In genomic region chr10:48760983-48761382, GRCh38 we compare ENCODE assay signal across 26 cellular contexts.
"Had no signal": no experiment of that assay in that cellular context is flagged by ENCODE, and none has a peak within 500 bp of the region (broad histone marks: within the 10 kb centered on the region; RNA-seq: fewer than 3 reads in every experiment).

No MANE protein-coding gene starts in this region.

- H3K36me3 Mint-ChIP-seq: activated naive CD8-positive, alpha-beta T cell had no signal

- H3K4me3 Mint-ChIP-seq: activated naive CD8-positive, alpha-beta T cell; activated T-cell treated with anti-CD3 and anti-CD28 coated beads, Interleukin-2, amount 50 U/mL, for 4 hours; central memory CD8-positive, alpha-beta T cell; endodermal cell; nephron; stimulated activated naive CD8-positive, alpha-beta T cell treated with anti-CD3 and anti-CD28 coated beads, Interleukin-15, amount 100 ng/mL, for 72 hours had no signal

- H3K27ac ChIP-seq: adrenal gland, ascending aorta, colonic mucosa, esophagus squamous epithelium, gastroesophageal sphincter, neutrophil, pancreas, tibial artery, VCaP had no signal

- H3K4me3 ChIP-seq: adrenal gland, ascending aorta, colonic mucosa, esophagus squamous epithelium, gastroesophageal sphincter, heart left ventricle, pancreas, tibial artery had no signal

- H3K27ac Mint-ChIP-seq: activated naive CD8-positive, alpha-beta T cell; activated T-helper 2 cell treated with anti-CD3 and anti-CD28 coated beads, Interferon-gamma antibody, Interleukin-2, Interleukin-4, amounts not matched to agents 10 μg/mL and 5 μg/mL and 100 μg/mL, durations not matched to agents 14 hours and 24 hours and 36 hours; endodermal cell; nephron; stimulated activated naive CD8-positive, alpha-beta T cell treated with anti-CD3 and anti-CD28 coated beads, Interleukin-15, amount 100 ng/mL, for 72 hours had no signal

- ATAC-seq: activated CD4-positive, CD25-positive, alpha-beta regulatory T cell treated with anti-CD3 and anti-CD28 coated beads, Interleukin-2, amount 50 U/mL, for 24 hours; activated T-cell treated with anti-CD3 and anti-CD28 coated beads, Interleukin-2, amount 50 U/mL, for 4 hours; gastroesophageal sphincter; heart left ventricle; left cardiac atrium; pancreas; right cardiac atrium; stimulated activated naive CD8-positive, alpha-beta T cell treated with anti-CD3 and anti-CD28 coated beads, Interleukin-15, amount 100 ng/mL, for 72 hours had no signal

- H3K36me3 ChIP-seq: adrenal gland, ascending aorta, colonic mucosa, esophagus squamous epithelium, gastroesophageal sphincter, heart left ventricle, pancreas, tibial artery had no signal

- DNase-seq: activated CD4-positive, alpha-beta T cell treated with anti-CD3 and anti-CD28 coated beads, Interleukin-2, amount 50 U/mL, for 1 hour; activated CD8-positive, alpha-beta memory T cell treated with anti-CD3 and anti-CD28 coated beads, Interleukin-2, amount 50 U/mL, for 4 hours; activated naive CD4-positive, alpha-beta T cell; activated T-cell treated with anti-CD3 and anti-CD28 coated beads, Interleukin-2, amount 50 U/mL, for 4 hours; adrenal gland; colonic mucosa; endodermal cell; esophagus squamous epithelium; heart left ventricle; islet precursor cell; left cardiac atrium; pancreas; right cardiac atrium; stimulated activated CD4-positive, alpha-beta T cell treated with anti-CD3 and anti-CD28 coated beads, Interleukin-12 subunit alpha, Interleukin-12 subunit beta, amount 100 ng/mL, for 4 hours; stimulated activated CD4-positive, alpha-beta T cell treated with anti-CD3 and anti-CD28 coated beads, Interleukin-4, amount 100 ng/mL, for 4 hours; stimulated activated naive CD8-positive, alpha-beta T cell treated with anti-CD3 and anti-CD28 coated beads, Interleukin-15, amount 100 ng/mL, for 72 hours; tibial artery had no signal

- H3K9me3 ChIP-seq: adrenal gland, ascending aorta, colonic mucosa, esophagus squamous epithelium, gastroesophageal sphincter, neutrophil, pancreas, tibial artery had no signal

- H3K4me1 ChIP-seq: adrenal gland, ascending aorta, colonic mucosa, esophagus squamous epithelium, gastroesophageal sphincter, pancreas had no signal

- H3K9me3 Mint-ChIP-seq: activated T-helper 2 cell treated with anti-CD3 and anti-CD28 coated beads, Interferon-gamma antibody, Interleukin-2, Interleukin-4, amounts not matched to agents 10 μg/mL and 5 μg/mL and 100 μg/mL, durations not matched to agents 14 hours and 24 hours and 36 hours; endodermal cell had no signal

- H3K4me1 Mint-ChIP-seq: central memory CD8-positive, alpha-beta T cell; endodermal cell; nephron; stimulated activated naive CD8-positive, alpha-beta T cell treated with anti-CD3 and anti-CD28 coated beads, Interleukin-15, amount 100 ng/mL, for 72 hours had no signal

- H3K27me3 ChIP-seq: adrenal gland, ascending aorta, colonic mucosa, esophagus squamous epithelium, heart left ventricle, neutrophil, pancreas, tibial artery had no signal
